ENCODE assay signal across 11 cellular contexts in the genomic region with DNA sequence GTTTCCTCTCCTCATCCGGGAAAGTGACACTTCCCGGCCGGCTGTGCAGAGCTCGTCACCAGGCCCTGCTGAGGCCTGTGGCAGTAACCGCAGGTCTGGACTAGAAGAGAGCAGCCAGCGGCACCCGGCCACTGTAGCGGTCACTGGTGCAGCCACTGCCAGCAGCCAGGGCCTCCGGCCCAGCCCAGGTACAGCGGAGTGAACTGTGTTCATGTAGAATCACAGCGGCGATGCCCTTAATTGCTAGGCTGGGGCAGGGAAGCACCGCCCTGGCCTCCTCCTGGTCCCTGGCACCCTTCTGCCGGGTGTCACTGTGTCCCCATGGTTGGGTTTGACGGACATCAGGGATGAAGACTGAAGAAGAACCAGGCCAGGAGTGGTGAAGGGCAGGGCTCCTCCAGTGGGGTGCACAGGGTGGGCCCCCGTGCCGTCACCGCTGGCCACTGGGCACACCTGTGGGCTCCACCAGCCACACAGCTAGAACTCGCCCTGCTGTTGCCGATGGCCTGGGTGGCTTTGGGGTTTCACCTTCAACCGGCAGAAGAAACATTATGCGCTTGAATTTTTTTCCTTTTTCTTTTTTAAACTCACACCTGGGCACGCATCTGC.
DNase-seq lines count a peak whose midpoint lies in the region; ATAC-seq, FAIRE-seq and TF ChIP-seq lines count a peak whose summit lies in the region.
"Had no signal": no experiment of that assay in that cellular context is flagged by ENCODE, and none has a peak within 500 bp of the region (broad histone marks: within the 10 kb centered on the region; RNA-seq: fewer than 3 reads in every experiment).

No MANE protein-coding gene starts in this region.

- peaks cover 4% of the 10 kb centered on the region in 2 donors for H3K36me3 ChIP-seq in kidney (ENCODE audit: control insufficient read depth in 1 of 2, insufficient read depth in 2 of 2, low read length in 2 of 2)
- H3K36me3 ChIP-seq: uterus had no signal

- H3K4me1 ChIP-seq in kidney (ENCODE audit: control insufficient read depth in 1 of 2, insufficient read depth in 1 of 2, low read depth in 1 of 2, low read length in 2 of 2) = peaks cover 0 to 2% of the 10 kb centered on the region in 2 donors
- H3K4me1 ChIP-seq: uterus had no signal

- peak overlapping the region in 1 of 2 donors; percentile 62 for H3K4me3 Mint-ChIP-seq in activated T-cell treated with anti-CD3 and anti-CD28 coated beads, Interleukin-2, amount 50 U/mL, for 72 hours
- no peak overlapping the region for H3K4me3 Mint-ChIP-seq in activated T-cell treated with anti-CD3 and anti-CD28 coated beads, Interleukin-2, amount 50 U/mL, for 4 hours
- no peak overlapping the region for H3K4me3 Mint-ChIP-seq in activated T-helper 17 cell treated with anti-CD3 and anti-CD28 coated beads, Interleukin-2, amount 50 U/mL, for 72 hours
- H3K4me3 Mint-ChIP-seq in stimulated activated naive CD8-positive, alpha-beta T cell treated with anti-CD3 and anti-CD28 coated beads, Interleukin-15, amount 100 ng/mL, for 72 hours = peak overlapping the region; percentile 12 to 29

- H3K9ac ChIP-seq in kidney (ENCODE audit: low read length in 2 of 2) = no peak overlapping the region

- no peak for FAIRE-seq in kidney (lab: Jason Lieb, UNC)

- TF ChIP-seq CTCF in kidney (IDR thresholded peaks at IDR 0.05; ENCODE audit: borderline replicate concordance, extremely low read depth, insufficient read depth) = no peak

- H3K4me1 Mint-ChIP-seq in activated T-cell treated with anti-CD3 and anti-CD28 coated beads, Interleukin-2, amount 50 U/mL, for 72 hours (ENCODE audit: low read depth) = peaks cover 34% of the 10 kb centered on the region
- peaks cover 17% of the 10 kb centered on the region for H3K4me1 Mint-ChIP-seq in activated T-cell treated with anti-CD3 and anti-CD28 coated beads, Interleukin-2, amount 50 U/mL, for 4 hours (ENCODE audit: low read depth)
- H3K4me1 Mint-ChIP-seq in activated T-helper 17 cell treated with anti-CD3 and anti-CD28 coated beads, Interleukin-2, amount 50 U/mL, for 72 hours = peaks cover 13% of the 10 kb centered on the region
- H3K4me1 Mint-ChIP-seq in stimulated activated naive CD8-positive, alpha-beta T cell treated with anti-CD3 and anti-CD28 coated beads, Interleukin-15, amount 100 ng/mL, for 72 hours = peaks cover 37% of the 10 kb centered on the region

- no peak overlapping the region for H3K4me3 ChIP-seq in kidney (ENCODE audit: low read length in 2 of 2)
- H3K4me3 ChIP-seq: uterus had no signal

- no peak overlapping the region for H3K27ac Mint-ChIP-seq in activated T-cell treated with anti-CD3 and anti-CD28 coated beads, Interleukin-2, amount 50 U/mL, for 72 hours
- no peak overlapping the region for H3K27ac Mint-ChIP-seq in activated T-helper 17 cell treated with anti-CD3 and anti-CD28 coated beads, Interleukin-2, amount 50 U/mL, for 72 hours
- H3K27ac Mint-ChIP-seq in stimulated activated naive CD8-positive, alpha-beta T cell treated with anti-CD3 and anti-CD28 coated beads, Interleukin-15, amount 100 ng/mL, for 72 hours = peak overlapping the region; percentile 39 to 69

- H3K27me3 Mint-ChIP-seq in activated T-cell treated with anti-CD3 and anti-CD28 coated beads, Interleukin-2, amount 50 U/mL, for 72 hours (ENCODE audit: low read depth) = no peaks in the 10 kb centered on the region
- no peaks in the 10 kb centered on the region for H3K27me3 Mint-ChIP-seq in activated T-cell treated with anti-CD3 and anti-CD28 coated beads, Interleukin-2, amount 50 U/mL, for 4 hours (ENCODE audit: low read depth)
- no peaks in the 10 kb centered on the region for H3K27me3 Mint-ChIP-seq in activated T-helper 17 cell treated with anti-CD3 and anti-CD28 coated beads, Interleukin-2, amount 50 U/mL, for 72 hours
- no peaks in the 10 kb centered on the region for H3K27me3 Mint-ChIP-seq in stimulated activated naive CD8-positive, alpha-beta T cell treated with anti-CD3 and anti-CD28 coated beads, Interleukin-15, amount 100 ng/mL, for 72 hours

- H3K36me3 Mint-ChIP-seq in activated T-cell treated with anti-CD3 and anti-CD28 coated beads, Interleukin-2, amount 50 U/mL, for 72 hours (ENCODE audit: insufficient read depth in 2 of 2) = peaks cover 3 to 12% of the 10 kb centered on the region in 2 donors
- H3K36me3 Mint-ChIP-seq in activated T-cell treated with anti-CD3 and anti-CD28 coated beads, Interleukin-2, amount 50 U/mL, for 4 hours (ENCODE audit: insufficient read depth) = peaks cover 29% of the 10 kb centered on the region
- H3K36me3 Mint-ChIP-seq in activated T-helper 17 cell treated with anti-CD3 and anti-CD28 coated beads, Interleukin-2, amount 50 U/mL, for 72 hours (ENCODE audit: low read depth) = peaks cover 21% of the 10 kb centered on the region

- ATAC-seq in activated T-cell treated with anti-CD3 and anti-CD28 coated beads, Interleukin-2, amount 50 U/mL, for 72 hours (replicated peaks in 1 of 2) = peak; percentile 6 to 53
- ATAC-seq in activated T-cell treated with anti-CD3 and anti-CD28 coated beads, Interleukin-2, amount 50 U/mL, for 4 hours = no peak
- peak; percentile 5 for ATAC-seq in activated T-helper 17 cell treated with anti-CD3 and anti-CD28 coated beads, Interleukin-2, amount 50 U/mL, for 72 hours (replicated peaks)
- ATAC-seq in stimulated activated naive CD8-positive, alpha-beta T cell treated with anti-CD3 and anti-CD28 coated beads, Interleukin-15, amount 100 ng/mL, for 72 hours = no peak

- no peaks in the 10 kb centered on the region for H3K9me3 ChIP-seq in kidney (ENCODE audit: control insufficient read depth in 1 of 2, low read length in 2 of 2)
- H3K9me3 ChIP-seq: uterus had no signal

- intact Hi-C loops in kidney (cut with DNase I) = no loop called here

- DNase-seq in activated T-cell treated with anti-CD3 and anti-CD28 coated beads, Interleukin-2, amount 50 U/mL, for 72 hours = no peak
- DNase-seq in activated T-cell treated with anti-CD3 and anti-CD28 coated beads, Interleukin-2, amount 50 U/mL, for 4 hours = no peak
- DNase-seq in kidney (peak; percentile 72), Ammon's horn (ENCODE audit: low spot score) (no peak), DMS79 (lab: John Stamatoyannopoulos, UW) (no peak)
- DNase-seq in stimulated activated naive CD8-positive, alpha-beta T cell treated with anti-CD3 and anti-CD28 coated beads, Interleukin-15, amount 100 ng/mL, for 72 hours = no peak
- DNase-seq in stimulated activated CD4-positive, alpha-beta T cell treated with anti-CD3 and anti-CD28 coated beads, Interleukin-15, amount 100 ng/mL, for 24 hours = no peak
- DNase-seq: NCI-H1417 treated with DMSO at 0.1 percent for 48 hours, NCI-H524 had no signal

- H3K9me3 Mint-ChIP-seq in activated T-cell treated with anti-CD3 and anti-CD28 coated beads, Interleukin-2, amount 50 U/mL, for 72 hours = no peaks in the 10 kb centered on the region
- no peaks in the 10 kb centered on the region for H3K9me3 Mint-ChIP-seq in activated T-cell treated with anti-CD3 and anti-CD28 coated beads, Interleukin-2, amount 50 U/mL, for 4 hours
- no peaks in the 10 kb centered on the region for H3K9me3 Mint-ChIP-seq in activated T-helper 17 cell treated with anti-CD3 and anti-CD28 coated beads, Interleukin-2, amount 50 U/mL, for 72 hours
- H3K9me3 Mint-ChIP-seq in stimulated activated naive CD8-positive, alpha-beta T cell treated with anti-CD3 and anti-CD28 coated beads, Interleukin-15, amount 100 ng/mL, for 72 hours = no peaks in the 10 kb centered on the region

- H3K27ac ChIP-seq in kidney (ENCODE audit: low read depth in 2 of 2, low read length in 2 of 2) = no peak overlapping the region

Comparison
In these comparisons a context has a peak if more than half of its experiments do, and no peak if none do; other contexts are left out.
1. ATAC-seq: peak in activated T-cell treated with anti-CD3 and anti-CD28 coated beads, Interleukin-2, amount 50 U/mL, for 72 hours (2 of 2) and activated T-helper 17 cell treated with anti-CD3 and anti-CD28 coated beads, Interleukin-2, amount 50 U/mL, for 72 hours (single experiment); none in activated T-cell treated with anti-CD3 and anti-CD28 coated beads, Interleukin-2, amount 50 U/mL, for 4 hours (0 of 2) and stimulated activated naive CD8-positive, alpha-beta T cell treated with anti-CD3 and anti-CD28 coated beads, Interleukin-15, amount 100 ng/mL, for 72 hours (single experiment).
2. H3K27ac Mint-ChIP-seq: peak in stimulated activated naive CD8-positive, alpha-beta T cell treated with anti-CD3 and anti-CD28 coated beads, Interleukin-15, amount 100 ng/mL, for 72 hours (2 of 2); none in activated T-cell treated with anti-CD3 and anti-CD28 coated beads, Interleukin-2, amount 50 U/mL, for 72 hours (single experiment) and activated T-helper 17 cell treated with anti-CD3 and anti-CD28 coated beads, Interleukin-2, amount 50 U/mL, for 72 hours (single experiment).
3. H3K4me3 Mint-ChIP-seq: peak in stimulated activated naive CD8-positive, alpha-beta T cell treated with anti-CD3 and anti-CD28 coated beads, Interleukin-15, amount 100 ng/mL, for 72 hours (2 of 2); none in activated T-cell treated with anti-CD3 and anti-CD28 coated beads, Interleukin-2, amount 50 U/mL, for 4 hours (single experiment) and activated T-helper 17 cell treated with anti-CD3 and anti-CD28 coated beads, Interleukin-2, amount 50 U/mL, for 72 hours (single experiment).